In the genomic region with DNA sequence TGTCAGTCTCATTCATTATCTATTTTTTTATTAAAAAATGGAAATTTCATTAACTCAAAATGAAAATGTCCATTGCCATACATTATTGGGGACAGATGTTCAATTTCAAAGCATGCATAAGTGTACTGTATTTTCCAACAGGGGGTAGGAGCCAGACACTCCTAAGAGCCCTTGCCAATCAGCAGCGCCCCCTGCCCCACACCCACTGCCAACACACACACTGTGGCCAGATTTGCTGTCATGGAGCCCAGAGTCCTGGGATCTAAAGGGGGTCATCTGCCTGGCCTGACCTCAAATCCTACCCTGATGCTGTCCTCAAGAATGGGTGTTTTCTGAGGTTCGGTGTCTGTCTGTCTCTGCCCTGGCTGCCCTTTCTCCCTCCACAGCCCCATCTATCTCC, we compare ENCODE assay signal across 19 cellular contexts.
DNase-seq lines count a peak whose midpoint lies in the region; ATAC-seq and TF ChIP-seq lines count a peak whose summit lies in the region.
"Had no signal": no experiment of that assay in that cellular context is flagged by ENCODE, and none has a peak within 500 bp of the region (broad histone marks: within the 10 kb centered on the region; RNA-seq: fewer than 3 reads in every experiment).

No MANE protein-coding gene starts in this region.

- DNase-seq in AG10803 (ENCODE audit: low read depth): no peak
- no peak for DNase-seq in HFFc6
- no peak for DNase-seq in brain microvascular endothelial cell
- DNase-seq in mesenchymal stem cell: no peak
- DNase-seq in islet precursor cell: no peak
- no peak for DNase-seq in DMS79 (lab: John Stamatoyannopoulos, UW)
- no peak for DNase-seq in nucleus accumbens (lab: John Stamatoyannopoulos, UW)
- DNase-seq: activated CD4-positive, CD25-positive, alpha-beta regulatory T cell treated with anti-CD3 and anti-CD28 coated beads, Interleukin-2, amount 50 U/mL, for 72 hours; dorsolateral prefrontal cortex; glutamatergic neuron; left ventricle myocardium inferior; NCI-H146; NCI-H82; retina; stimulated activated CD4-positive, alpha-beta T cell treated with anti-CD3 and anti-CD28 coated beads, Interleukin-12 subunit alpha, Interleukin-12 subunit beta, amount 100 ng/mL, for 4 hours had no signal

- no peak overlapping the region for H3K4me2 ChIP-seq in mesenchymal stem cell (ENCODE audit: low read length, poor library complexity, severe bottlenecking)

- WGBS in mesenchymal stem cell: 66% methylated on average over 2 of the region's 2 CpGs

- peaks cover 39% of the 10 kb centered on the region for H3K4me1 Mint-ChIP-seq in HFFc6 (ENCODE audit: low read depth)
- H3K4me1 Mint-ChIP-seq in stimulated activated memory B cell treated with anti-CD40 and anti-IgM and Interleukin-4, amounts not matched to agents 10 μg/mL and 1 μg/mL and 100 μg/mL, for 72 hours: no peaks in the 10 kb centered on the region

- H2BK15ac ChIP-seq in mesenchymal stem cell (ENCODE audit: low read depth, poor library complexity, severe bottlenecking): no peak overlapping the region

- no peaks in the 10 kb centered on the region for H3K9me3 Mint-ChIP-seq in HFFc6
- no peaks in the 10 kb centered on the region for H3K9me3 Mint-ChIP-seq in stimulated activated memory B cell treated with anti-CD40 and anti-IgM and Interleukin-4, amounts not matched to agents 10 μg/mL and 1 μg/mL and 100 μg/mL, for 72 hours
- H3K9me3 Mint-ChIP-seq: activated T-helper 2 cell treated with anti-CD3 and anti-CD28 coated beads, Interferon-gamma antibody, Interleukin-2, Interleukin-4, amounts not matched to agents 10 μg/mL and 5 μg/mL and 100 μg/mL, durations not matched to agents 14 hours and 24 hours and 36 hours had no signal

- H3K9me3 ChIP-seq in mesenchymal stem cell (ENCODE audit: control insufficient read depth, low read length): no peaks in the 10 kb centered on the region
- H3K9me3 ChIP-seq: adrenal gland had no signal

- H3K4me1 ChIP-seq in mesenchymal stem cell (ENCODE audit: control insufficient read depth, insufficient read depth, low read depth, low read length): peaks cover 2% of the 10 kb centered on the region
- H3K4me1 ChIP-seq: left ventricle myocardium inferior had no signal

- no peak overlapping the region for H2BK5ac ChIP-seq in mesenchymal stem cell (ENCODE audit: low read depth, low read length, poor library complexity, severe bottlenecking)

- H3K4me3 ChIP-seq in AG10803 (ENCODE audit: low read length) (no peak overlapping the region), brain microvascular endothelial cell (ENCODE audit: low read depth, low read length) (no peak overlapping the region), mesenchymal stem cell (ENCODE audit: insufficient read depth in 1 of 2, low read depth in 1 of 2, low read length in 2 of 2) (no peak overlapping the region)
- H3K4me3 ChIP-seq: adrenal gland, cardiac muscle cell, dorsolateral prefrontal cortex, left ventricle myocardium inferior had no signal

- ATAC-seq in stimulated activated memory B cell treated with anti-CD40 and anti-IgM and Interleukin-4, amounts not matched to agents 10 μg/mL and 1 μg/mL and 100 μg/mL, for 72 hours: no peak

- no peak overlapping the region for H3K23ac ChIP-seq in mesenchymal stem cell (ENCODE audit: low read length in 2 of 2)

- no peak overlapping the region for H3K4ac ChIP-seq in mesenchymal stem cell (ENCODE audit: low read depth in 1 of 2, low read length in 2 of 2)

- H3K36me3 ChIP-seq in brain microvascular endothelial cell (replicated peaks) (no peaks in the 10 kb centered on the region), mesenchymal stem cell (ENCODE audit: control insufficient read depth in 1 of 2, insufficient read depth in 2 of 2, low read depth in 1 of 2, low read length in 2 of 2) (no peaks in the 10 kb centered on the region)
- H3K36me3 ChIP-seq: adrenal gland, cardiac muscle cell, left ventricle myocardium inferior had no signal

- no peak overlapping the region for H3K18ac ChIP-seq in mesenchymal stem cell (ENCODE audit: low read depth in 1 of 2, low read length in 2 of 2)

- no peak overlapping the region for H2AK5ac ChIP-seq in mesenchymal stem cell (ENCODE audit: low read length, severe bottlenecking)

- in situ Hi-C loops in brain microvascular endothelial cell (cut with HindIII; ENCODE audit: low pct_ligation_motif_present, low sequenced_read_pairs): no loop called here

- H3K14ac ChIP-seq in mesenchymal stem cell (ENCODE audit: low read length in 2 of 2): no peak overlapping the region

- H4K91ac ChIP-seq in mesenchymal stem cell (ENCODE audit: low read length): no peak overlapping the region

- H3K9ac ChIP-seq in mesenchymal stem cell (ENCODE audit: low read length): peak overlapping the region; percentile 58

- H2AFZ ChIP-seq in mesenchymal stem cell (ENCODE audit: low read depth, low read length): no peak overlapping the region

- H2BK120ac ChIP-seq in mesenchymal stem cell (ENCODE audit: low read depth, low read length): no peak overlapping the region

- H3K36me3 Mint-ChIP-seq in HFFc6 (ENCODE audit: low read depth): no peaks in the 10 kb centered on the region
- H3K36me3 Mint-ChIP-seq in stimulated activated memory B cell treated with anti-CD40 and anti-IgM and Interleukin-4, amounts not matched to agents 10 μg/mL and 1 μg/mL and 100 μg/mL, for 72 hours: no peaks in the 10 kb centered on the region

- no peak overlapping the region for H3K4me3 Mint-ChIP-seq in HFFc6
- H3K4me3 Mint-ChIP-seq in stimulated activated memory B cell treated with anti-CD40 and anti-IgM and Interleukin-4, amounts not matched to agents 10 μg/mL and 1 μg/mL and 100 μg/mL, for 72 hours: no peak overlapping the region

- H2BK12ac ChIP-seq in mesenchymal stem cell (ENCODE audit: low read length in 2 of 2): no peak overlapping the region

- 0 out of 2 replicates have a peak, but pooled peaks have one; percentile 14 for TF ChIP-seq CTCF in AG10803 (conservative IDR thresholded peaks at IDR 0.05; ENCODE audit: low read length)
- TF ChIP-seq CTCF in HFFc6 (IDR thresholded peaks at IDR 0.05): peak; percentile 32; the same call in 1 of the 2 replicates
- TF ChIP-seq CTCF in brain microvascular endothelial cell (IDR thresholded peaks at IDR 0.05; ENCODE audit: low read depth, low read length, missing control alignments): peak; percentile 13

- H3K27me3 ChIP-seq in brain microvascular endothelial cell (replicated peaks) (no peaks in the 10 kb centered on the region), mesenchymal stem cell (ENCODE audit: control insufficient read depth in 1 of 2, insufficient read depth in 1 of 2, low read length in 2 of 2) (no peaks in the 10 kb centered on the region)
- H3K27me3 ChIP-seq: adrenal gland, cardiac muscle cell had no signal

- no peak overlapping the region for H4K8ac ChIP-seq in mesenchymal stem cell (ENCODE audit: low read length)

- H3K27ac ChIP-seq in brain microvascular endothelial cell (no peak overlapping the region), mesenchymal stem cell (ENCODE audit: low read length, poor library complexity, severe bottlenecking) (no peak overlapping the region)
- H3K27ac ChIP-seq: cardiac muscle cell, dorsolateral prefrontal cortex had no signal

- peak overlapping the region; percentile 87; the same call in 1 of the 2 replicates for H3K27ac Mint-ChIP-seq in HFFc6
- H3K27ac Mint-ChIP-seq in stimulated activated memory B cell treated with anti-CD40 and anti-IgM and Interleukin-4, amounts not matched to agents 10 μg/mL and 1 μg/mL and 100 μg/mL, for 72 hours: no peak overlapping the region
- H3K27ac Mint-ChIP-seq: activated T-helper 2 cell treated with anti-CD3 and anti-CD28 coated beads, Interferon-gamma antibody, Interleukin-2, Interleukin-4, amounts not matched to agents 10 μg/mL and 5 μg/mL and 100 μg/mL, durations not matched to agents 14 hours and 24 hours and 36 hours had no signal

- H3K79me1 ChIP-seq in mesenchymal stem cell (replicated peaks; ENCODE audit: low read length, poor library complexity, severe bottlenecking): no peaks in the 10 kb centered on the region

- peaks cover 10% of the 10 kb centered on the region for H3K27me3 Mint-ChIP-seq in HFFc6 (ENCODE audit: insufficient read depth)
- peaks cover 46% of the 10 kb centered on the region for H3K27me3 Mint-ChIP-seq in stimulated activated memory B cell treated with anti-CD40 and anti-IgM and Interleukin-4, amounts not matched to agents 10 μg/mL and 1 μg/mL and 100 μg/mL, for 72 hours
